In the genomic region with DNA sequence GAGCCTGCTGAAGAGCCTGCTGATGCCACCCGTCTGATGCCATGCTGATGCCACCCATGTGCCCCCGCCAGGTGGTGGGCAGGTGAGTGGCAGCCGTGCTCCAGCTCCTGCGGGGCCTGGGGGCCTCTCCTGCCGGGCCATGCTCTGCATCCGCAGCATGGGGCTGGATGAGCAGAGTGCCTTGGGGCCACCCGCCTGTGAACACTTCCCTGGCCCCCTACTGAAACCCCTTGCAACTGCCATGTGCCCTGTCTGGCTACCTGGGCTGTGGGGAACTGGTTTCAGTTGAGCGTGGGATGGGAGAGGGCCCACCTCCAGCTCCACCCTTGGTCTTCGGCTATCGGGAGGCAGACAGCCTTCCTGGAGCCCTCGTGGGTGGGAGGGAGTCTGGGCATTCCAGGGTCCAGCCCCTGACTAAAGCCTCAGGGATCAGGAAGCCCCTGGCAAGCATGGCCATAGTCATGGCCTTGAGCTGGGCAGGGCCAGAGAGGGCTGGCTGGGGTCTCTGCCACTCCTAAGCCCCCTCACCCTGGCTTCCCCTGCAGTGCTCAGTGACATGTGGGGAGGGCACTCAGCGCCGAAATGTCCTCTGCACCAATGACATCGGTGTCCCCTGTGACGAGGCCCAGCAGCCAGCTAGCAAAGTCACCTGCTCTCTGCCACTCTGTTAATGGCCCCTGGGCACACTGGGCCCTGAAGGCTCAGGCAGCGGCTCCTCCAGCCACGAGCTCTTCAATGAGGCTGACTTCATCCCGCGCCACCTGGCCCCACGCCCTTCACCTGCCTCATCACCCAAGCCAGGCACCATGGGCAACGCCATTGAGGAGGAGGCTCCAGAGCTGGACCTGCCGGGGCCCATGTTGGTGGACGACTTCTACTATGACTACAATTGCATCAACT, we compare ENCODE assay signal across 11 cellular contexts.
"Had no signal": no experiment of that assay in that cellular context is flagged by ENCODE, and none has a peak within 500 bp of the region (broad histone marks: within the 10 kb centered on the region; RNA-seq: fewer than 3 reads in every experiment).

No MANE protein-coding gene starts in this region.

- H3K4me3 Mint-ChIP-seq: neural progenitor cell had no signal

- H3K9me3 Mint-ChIP-seq: neural progenitor cell had no signal

- H3K36me3 ChIP-seq: breast epithelium, gastrocnemius medialis, neural progenitor cell, uterus had no signal

- H3K9me3 ChIP-seq: breast epithelium, gastrocnemius medialis, uterus had no signal

- ATAC-seq: gastrocnemius medialis; left ventricle myocardium superior; stimulated activated naive CD8-positive, alpha-beta T cell treated with anti-CD3 and anti-CD28 coated beads, Interleukin-15, Interleukin-2, amounts not matched to agents 100 U/mL and 50 U/mL, for 24 hours had no signal

- H3K4me1 ChIP-seq: breast epithelium, uterus had no signal

- H3K36me3 Mint-ChIP-seq: neural progenitor cell had no signal

- H3K27ac Mint-ChIP-seq: neural progenitor cell had no signal

- H3K27me3 ChIP-seq: breast epithelium, gastrocnemius medialis, neural progenitor cell, uterus had no signal

- DNase-seq: activated CD4-positive, alpha-beta T cell treated with anti-CD3 and anti-CD28 coated beads, Interleukin-2, amount 50 U/mL, for 4 hours; activated gamma-delta T cell treated with Interleukin-2 at 50 U/mL for 16 hours; activated T-cell treated with anti-CD3 and anti-CD28 coated beads, Interleukin-2, amount 50 U/mL, for 1 hour; gastrocnemius medialis; left ventricle myocardium superior; small intestine; stimulated activated naive CD8-positive, alpha-beta T cell treated with anti-CD3 and anti-CD28 coated beads, Interleukin-15, Interleukin-2, amounts not matched to agents 100 U/mL and 50 U/mL, for 24 hours; uterus had no signal

- H3K27ac ChIP-seq: breast epithelium, gastrocnemius medialis, neural progenitor cell, uterus had no signal

- FAIRE-seq: keratinocyte, small intestine had no signal

- H3K4me3 ChIP-seq: breast epithelium, gastrocnemius medialis, neural progenitor cell, uterus had no signal
